In the genomic region with DNA sequence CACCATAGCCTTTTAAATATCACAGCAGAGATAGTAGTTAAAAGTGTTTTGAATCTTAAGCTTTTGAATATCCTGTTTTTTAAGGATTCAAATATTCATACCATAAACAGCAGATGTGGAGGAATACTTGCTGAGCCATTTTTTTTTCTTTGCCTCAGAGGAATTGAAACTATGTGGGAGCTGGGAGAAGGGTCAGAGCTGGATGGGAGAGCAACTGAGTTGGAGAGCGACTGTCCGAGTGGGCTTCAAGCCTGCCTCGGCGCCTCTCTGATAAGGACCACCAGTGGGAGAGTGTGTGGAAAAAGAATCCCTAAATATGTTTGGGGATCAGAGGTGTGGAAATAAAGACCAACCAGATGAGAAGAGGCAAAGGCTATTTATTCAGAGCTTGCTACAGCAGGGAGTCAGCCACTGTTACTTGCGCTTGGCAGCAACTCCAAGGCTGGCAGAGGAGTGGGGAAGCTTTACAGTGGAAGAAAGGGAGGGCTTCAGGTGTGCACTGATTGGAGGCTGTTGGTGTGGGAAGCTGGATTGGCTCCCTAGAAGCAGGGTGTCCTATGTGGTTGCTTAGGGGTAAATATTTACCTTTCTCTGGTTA, we compare ENCODE assay signal across 18 cellular contexts. TPM values are rescaled to one million over a fixed set of nuclear protein-coding genes. Genes with fewer than 3 reads are reported as not detected.
A peak's percentile ranks its signal among the peaks of the same experiment; 100 is the strongest.
DNase-seq lines count a peak whose midpoint lies in the region; ATAC-seq and TF ChIP-seq lines count a peak whose summit lies in the region.
"Had no signal": no experiment of that assay in that cellular context is flagged by ENCODE, and none has a peak within 500 bp of the region (broad histone marks: within the 10 kb centered on the region; RNA-seq: fewer than 3 reads in every experiment).

No MANE protein-coding gene starts in this region.

- DNase-seq in NCI-H2171 treated with DMSO at 0.1 percent for 48 hours (lab: John Stamatoyannopoulos, UW) (peak; percentile 29), NCI-H2171 (lab: John Stamatoyannopoulos, UW) (no peak), NCI-H748 (lab: John Stamatoyannopoulos, UW; ENCODE audit: unreplicated experiment) (peak; percentile 65), esophagus muscularis mucosa (ENCODE audit: extremely low spot score) (peak; percentile 80), smooth muscle cell (lab: John Stamatoyannopoulos, UW; ENCODE audit: unreplicated experiment) (no peak), natural killer cell (no peak), tibial artery (no peak)
- no peak for DNase-seq in activated naive CD8-positive, alpha-beta T cell treated with anti-CD3 and anti-CD28 coated beads for 36 hours
- DNase-seq: activated T-cell treated with anti-CD3 and anti-CD28 coated beads for 4 hours, cerebellar nuclear complex, erythroblast, GOT3, KG1, left ventricle myocardium inferior, NCI-H2107, stomach had no signal

- no peak overlapping the region for H3K9ac ChIP-seq in smooth muscle cell (ENCODE audit: low read depth)

- no peak overlapping the region for H3K4me3 Mint-ChIP-seq in natural killer cell
- H3K4me3 Mint-ChIP-seq in activated naive CD8-positive, alpha-beta T cell treated with anti-CD3 and anti-CD28 coated beads for 36 hours, result no peak overlapping the region
- H3K4me3 Mint-ChIP-seq: neural crest cell had no signal

- no peaks in the 10 kb centered on the region for H3K4me1 Mint-ChIP-seq in natural killer cell
- H3K4me1 Mint-ChIP-seq in activated naive CD8-positive, alpha-beta T cell treated with anti-CD3 and anti-CD28 coated beads for 36 hours, result no peaks in the 10 kb centered on the region

- peak overlapping the region; percentile 53 for H3K4me2 ChIP-seq in smooth muscle cell

- TF ChIP-seq CTCF in esophagus muscularis mucosa (IDR thresholded peaks at IDR 0.05) (no peak), smooth muscle cell (IDR thresholded peaks at IDR 0.05; ENCODE audit: borderline replicate concordance, insufficient read depth, poor library complexity, severe bottlenecking) (no peak), natural killer cell (IDR thresholded peaks at IDR 0.05) (no peak), tibial artery (IDR thresholded peaks at IDR 0.05) (no peak)

- H3K27ac Mint-ChIP-seq in natural killer cell, result no peak overlapping the region
- H3K27ac Mint-ChIP-seq in activated naive CD8-positive, alpha-beta T cell treated with anti-CD3 and anti-CD28 coated beads for 36 hours, result no peak overlapping the region

- H4K20me1 ChIP-seq in smooth muscle cell (ENCODE audit: low read depth), result no peaks in the 10 kb centered on the region

- H3K36me3 Mint-ChIP-seq in natural killer cell, result no peaks in the 10 kb centered on the region
- no peaks in the 10 kb centered on the region for H3K36me3 Mint-ChIP-seq in activated naive CD8-positive, alpha-beta T cell treated with anti-CD3 and anti-CD28 coated beads for 36 hours

- no peak for TF ChIP-seq EP300 in esophagus muscularis mucosa (IDR thresholded peaks at IDR 0.05)

- intact Hi-C loops in esophagus muscularis mucosa (cut with DNase I), result no loop called here
- intact Hi-C loops in natural killer cell (cut with micrococcal nuclease), result no loop called here
- intact Hi-C loops in tibial artery (cut with DNase I; ENCODE audit: low total_unique reads), result no loop called here

- no peaks in the 10 kb centered on the region for H3K9me3 Mint-ChIP-seq in natural killer cell
- H3K9me3 Mint-ChIP-seq in activated naive CD8-positive, alpha-beta T cell treated with anti-CD3 and anti-CD28 coated beads for 36 hours, result peaks cover 1% of the 10 kb centered on the region

- peak overlapping the region; percentile 50 for H2AFZ ChIP-seq in smooth muscle cell (ENCODE audit: low read depth)

- peaks cover 15 to 24% of the 10 kb centered on the region in 2 donors for H3K27me3 Mint-ChIP-seq in natural killer cell (ENCODE audit: low read depth in 2 of 2)
- peaks cover 13% of the 10 kb centered on the region for H3K27me3 Mint-ChIP-seq in activated naive CD8-positive, alpha-beta T cell treated with anti-CD3 and anti-CD28 coated beads for 36 hours

- H3K27ac ChIP-seq in esophagus muscularis mucosa (replicated peaks in 1 of 4) (no peak overlapping the region), smooth muscle cell (ENCODE audit: low read depth) (no peak overlapping the region), tibial artery (no peak overlapping the region)
- H3K27ac ChIP-seq: left ventricle myocardium inferior, stomach had no signal

- WGBS in esophagus muscularis mucosa, result 41% methylated on average over 5 of the region's 5 CpGs
- WGBS in smooth muscle cell (ENCODE audit: low lambda C conversion rate), result 75% methylated on average over 5 of the region's 5 CpGs

- TF ChIP-seq POLR2A in esophagus muscularis mucosa (IDR thresholded peaks at IDR 0.05; ENCODE audit: low read depth), result no peak

- H3K4me3 ChIP-seq in esophagus muscularis mucosa (peak overlapping the region in 2 of 4 donors; percentile 3 to 14), smooth muscle cell (no peak overlapping the region), tibial artery (no peak overlapping the region)
- H3K4me3 ChIP-seq: left ventricle myocardium inferior, skin epidermis, stomach had no signal

- H3K27me3 ChIP-seq in esophagus muscularis mucosa (peaks cover 0 to 7% (median 0%) of the 10 kb centered on the region in 4 donors), smooth muscle cell (ENCODE audit: low read depth) (no peaks in the 10 kb centered on the region), tibial artery (peaks cover 0 to 5% of the 10 kb centered on the region in 2 donors)

- ATAC-seq in natural killer cell, result no peak

- no peaks in the 10 kb centered on the region for H3F3A ChIP-seq in smooth muscle cell (ENCODE audit: low read depth)

- H3K4me1 ChIP-seq in esophagus muscularis mucosa (peaks cover 0 to 8% (median 4%) of the 10 kb centered on the region in 4 donors), smooth muscle cell (ENCODE audit: low read depth) (peaks cover 9% of the 10 kb centered on the region), tibial artery (peaks cover 0 to 7% (median 3%) of the 10 kb centered on the region in 4 donors)

- H3K79me2 ChIP-seq in smooth muscle cell (ENCODE audit: low read depth), result no peaks in the 10 kb centered on the region

- H3K9me3 ChIP-seq in esophagus muscularis mucosa (no peaks in the 10 kb centered on the region), smooth muscle cell (replicated peaks; ENCODE audit: low read depth) (no peaks in the 10 kb centered on the region), tibial artery (no peaks in the 10 kb centered on the region)
- H3K9me3 ChIP-seq: left ventricle myocardium inferior, stomach had no signal

- no peaks in the 10 kb centered on the region for H3K36me3 ChIP-seq in esophagus muscularis mucosa
- no peaks in the 10 kb centered on the region for H3K36me3 ChIP-seq in smooth muscle cell (ENCODE audit: low read depth)
- H3K36me3 ChIP-seq in tibial artery, result no peaks in the 10 kb centered on the region
- H3K36me3 ChIP-seq: left ventricle myocardium inferior, stomach had no signal

RNA-seq across cellular contexts. Expression of gene MCUR1, which starts 34.3 kb away (rescaled TPM):
- 10 to 100 TPM in 3 of 4 donors, 1 to 10 TPM in 1; 7.8 to 19.1 (median 17.9) TPM for total RNA-seq in esophagus muscularis mucosa
- total RNA-seq in smooth muscle cell, result 11.3 and 12.9 TPM in 2 replicates
- 23.4 and 25.5 TPM in 2 replicates for polyA plus RNA-seq in smooth muscle cell
- total RNA-seq in natural killer cell, result 1 to 10 TPM; 6.0 to 9.6 (median 7.9) TPM
- total RNA-seq in activated naive CD8-positive, alpha-beta T cell treated with anti-CD3 and anti-CD28 coated beads for 36 hours, result 10 to 100 TPM; 42.1 to 45.5 TPM

Comparison
In these comparisons a context has a peak if more than half of its experiments do, and no peak if none do; other contexts are left out.
1. DNase-seq: peak in NCI-H2171 treated with DMSO at 0.1 percent for 48 hours (single experiment), NCI-H748 (single experiment) and esophagus muscularis mucosa (single experiment); none in NCI-H2171 (single experiment), smooth muscle cell (single experiment), natural killer cell (single experiment), activated naive CD8-positive, alpha-beta T cell treated with anti-CD3 and anti-CD28 coated beads for 36 hours (single experiment) and tibial artery (0 of 2).